Comparison of ENCODE assay signal across 23 cellular contexts in the genomic region with DNA sequence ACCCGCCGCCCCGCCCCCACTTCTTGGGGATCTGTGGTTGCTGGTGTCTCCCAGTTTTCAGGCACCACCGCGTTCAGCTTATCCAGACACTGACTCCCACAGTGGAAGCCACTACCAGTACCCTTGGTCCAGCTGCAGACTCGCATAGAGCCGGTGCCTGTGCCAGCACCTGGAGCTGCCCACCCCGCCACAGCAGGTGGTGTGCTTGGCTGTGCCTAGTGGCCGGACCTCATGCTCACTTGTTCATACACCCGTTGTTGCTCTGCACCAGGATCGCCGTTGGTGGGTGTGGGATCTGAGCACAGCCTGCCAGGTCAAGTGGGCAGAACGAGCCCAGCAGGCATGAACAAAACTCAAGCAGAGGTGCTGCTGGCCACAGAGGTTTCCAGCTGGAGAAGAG.
DNase-seq lines count a peak whose midpoint lies in the region; ATAC-seq, FAIRE-seq and TF ChIP-seq lines count a peak whose summit lies in the region.
"Had no signal": no experiment of that assay in that cellular context is flagged by ENCODE, and none has a peak within 500 bp of the region (broad histone marks: within the 10 kb centered on the region; RNA-seq: fewer than 3 reads in every experiment).

No MANE protein-coding gene starts in this region.

- peak; percentile 48 for DNase-seq in kidney
- DNase-seq in posterior vena cava (ENCODE audit: low spot score): peak; percentile 60
- DNase-seq in NK-92 (lab: John Stamatoyannopoulos, UW; ENCODE audit: unreplicated experiment): no peak
- DNase-seq: 8988T; ACHN; BE2C; C1 segment of cervical spinal cord; CD4-positive, CD25-positive, alpha-beta regulatory T cell; CD8-positive, alpha-beta memory T cell; COR-L47; DMS 273 treated with DMSO at 0.1 percent for 48 hours; DMS153; DMS79; DND-41; EL; GDM1 had no signal

- no peak overlapping the region for H3K27ac ChIP-seq in kidney (ENCODE audit: low read depth in 2 of 2, low read length in 2 of 2)
- H3K27ac ChIP-seq: BLaER1 had no signal

- H3K9ac ChIP-seq in kidney (ENCODE audit: low read length in 2 of 2): no peak overlapping the region
- H3K9ac ChIP-seq: BLaER1 had no signal

- H3K9me3 ChIP-seq in kidney (ENCODE audit: control insufficient read depth in 1 of 2, low read length in 2 of 2): peaks cover 3 to 6% of the 10 kb centered on the region in 2 donors
- H3K9me3 ChIP-seq: BE2C had no signal

- ATAC-seq in SK-N-SH treated with all-trans-retinoic acid at 6 μM for 48 hours (no peak), GM19463 (IDR thresholded peaks at IDR 0.05; ENCODE audit: unreplicated experiment) (no peak)
- ATAC-seq: GM12878 had no signal

- no peak for TF ChIP-seq CTCF in kidney (IDR thresholded peaks at IDR 0.05; ENCODE audit: borderline replicate concordance, extremely low read depth, insufficient read depth)

- no peaks in the 10 kb centered on the region for H3K4me1 ChIP-seq in kidney (ENCODE audit: control insufficient read depth in 1 of 2, insufficient read depth in 1 of 2, low read depth in 1 of 2, low read length in 2 of 2)
- H3K4me1 ChIP-seq: BE2C, BLaER1 had no signal

- no peak overlapping the region for H3K4me3 ChIP-seq in kidney (ENCODE audit: low read length in 2 of 2)
- H3K4me3 ChIP-seq: BLaER1, GM12878 had no signal

- intact Hi-C loops in kidney (cut with DNase I): no loop called here
- intact Hi-C loops in posterior vena cava (cut with DNase I): no loop called here

- H3K36me3 ChIP-seq in kidney (ENCODE audit: control insufficient read depth in 1 of 2, insufficient read depth in 2 of 2, low read length in 2 of 2): no peaks in the 10 kb centered on the region
- H3K36me3 ChIP-seq: BE2C, BLaER1 had no signal

- no peak for FAIRE-seq in kidney (lab: Jason Lieb, UNC)
- FAIRE-seq: A204.1, GM12878, GM12892, GM18507 had no signal

TF ChIP-seq in SK-N-SH treated with all-trans-retinoic acid at 6 μM for 48 hours, 23 proteins besides CTCF, POLR2A, EP300 and RAD21:
- TF ChIP-seq OSR1 (CRISPR knock-in tag; IDR thresholded peaks at IDR 0.05) (no peak), TCF4 (CRISPR knock-in tag; IDR thresholded peaks at IDR 0.05; ENCODE audit: borderline replicate concordance) (no peak), ZNF70 (CRISPR knock-in tag; IDR thresholded peaks at IDR 0.05) (no peak), ZC3H10 (CRISPR knock-in tag; IDR thresholded peaks at IDR 0.05) (no peak), CSDC2 (CRISPR knock-in tag; IDR thresholded peaks at IDR 0.05) (no peak), ZFP3 (CRISPR knock-in tag; IDR thresholded peaks at IDR 0.05) (no peak), ARNTL (CRISPR knock-in tag; IDR thresholded peaks at IDR 0.05; ENCODE audit: borderline replicate concordance, low read depth) (no peak), TOX (CRISPR knock-in tag; IDR thresholded peaks at IDR 0.05; ENCODE audit: borderline replicate concordance) (no peak), ZNF565 (CRISPR knock-in tag; conservative IDR thresholded peaks at IDR 0.05; ENCODE audit: low read depth) (no peak)
- TF ChIP-seq, protein P1, sequence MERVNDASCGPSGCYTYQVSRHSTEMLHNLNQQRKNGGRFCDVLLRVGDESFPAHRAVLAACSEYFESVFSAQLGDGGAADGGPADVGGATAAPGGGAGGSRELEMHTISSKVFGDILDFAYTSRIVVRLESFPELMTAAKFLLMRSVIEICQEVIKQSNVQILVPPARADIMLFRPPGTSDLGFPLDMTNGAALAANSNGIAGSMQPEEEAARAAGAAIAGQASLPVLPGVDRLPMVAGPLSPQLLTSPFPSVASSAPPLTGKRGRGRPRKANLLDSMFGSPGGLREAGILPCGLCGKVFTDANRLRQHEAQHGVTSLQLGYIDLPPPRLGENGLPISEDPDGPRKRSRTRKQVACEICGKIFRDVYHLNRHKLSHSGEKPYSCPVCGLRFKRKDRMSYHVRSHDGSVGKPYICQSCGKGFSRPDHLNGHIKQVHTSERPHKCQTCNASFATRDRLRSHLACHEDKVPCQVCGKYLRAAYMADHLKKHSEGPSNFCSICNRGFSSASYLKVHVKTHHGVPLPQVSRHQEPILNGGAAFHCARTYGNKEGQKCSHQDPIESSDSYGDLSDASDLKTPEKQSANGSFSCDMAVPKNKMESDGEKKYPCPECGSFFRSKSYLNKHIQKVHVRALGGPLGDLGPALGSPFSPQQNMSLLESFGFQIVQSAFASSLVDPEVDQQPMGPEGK (CRISPR knock-in tag; IDR thresholded peaks at IDR 0.05; ENCODE audit: borderline replicate concordance): no peak
- TF ChIP-seq, protein P2, sequence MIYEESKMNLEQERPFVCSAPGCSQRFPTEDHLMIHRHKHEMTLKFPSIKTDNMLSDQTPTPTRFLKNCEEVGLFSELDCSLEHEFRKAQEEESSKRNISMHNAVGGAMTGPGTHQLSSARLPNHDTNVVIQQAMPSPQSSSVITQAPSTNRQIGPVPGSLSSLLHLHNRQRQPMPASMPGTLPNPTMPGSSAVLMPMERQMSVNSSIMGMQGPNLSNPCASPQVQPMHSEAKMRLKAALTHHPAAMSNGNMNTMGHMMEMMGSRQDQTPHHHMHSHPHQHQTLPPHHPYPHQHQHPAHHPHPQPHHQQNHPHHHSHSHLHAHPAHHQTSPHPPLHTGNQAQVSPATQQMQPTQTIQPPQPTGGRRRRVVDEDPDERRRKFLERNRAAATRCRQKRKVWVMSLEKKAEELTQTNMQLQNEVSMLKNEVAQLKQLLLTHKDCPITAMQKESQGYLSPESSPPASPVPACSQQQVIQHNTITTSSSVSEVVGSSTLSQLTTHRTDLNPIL (CRISPR knock-in tag; IDR thresholded peaks at IDR 0.05; ENCODE audit: low read depth): no peak
